8 cellular contexts compared by ENCODE assay signal in the genomic region with DNA sequence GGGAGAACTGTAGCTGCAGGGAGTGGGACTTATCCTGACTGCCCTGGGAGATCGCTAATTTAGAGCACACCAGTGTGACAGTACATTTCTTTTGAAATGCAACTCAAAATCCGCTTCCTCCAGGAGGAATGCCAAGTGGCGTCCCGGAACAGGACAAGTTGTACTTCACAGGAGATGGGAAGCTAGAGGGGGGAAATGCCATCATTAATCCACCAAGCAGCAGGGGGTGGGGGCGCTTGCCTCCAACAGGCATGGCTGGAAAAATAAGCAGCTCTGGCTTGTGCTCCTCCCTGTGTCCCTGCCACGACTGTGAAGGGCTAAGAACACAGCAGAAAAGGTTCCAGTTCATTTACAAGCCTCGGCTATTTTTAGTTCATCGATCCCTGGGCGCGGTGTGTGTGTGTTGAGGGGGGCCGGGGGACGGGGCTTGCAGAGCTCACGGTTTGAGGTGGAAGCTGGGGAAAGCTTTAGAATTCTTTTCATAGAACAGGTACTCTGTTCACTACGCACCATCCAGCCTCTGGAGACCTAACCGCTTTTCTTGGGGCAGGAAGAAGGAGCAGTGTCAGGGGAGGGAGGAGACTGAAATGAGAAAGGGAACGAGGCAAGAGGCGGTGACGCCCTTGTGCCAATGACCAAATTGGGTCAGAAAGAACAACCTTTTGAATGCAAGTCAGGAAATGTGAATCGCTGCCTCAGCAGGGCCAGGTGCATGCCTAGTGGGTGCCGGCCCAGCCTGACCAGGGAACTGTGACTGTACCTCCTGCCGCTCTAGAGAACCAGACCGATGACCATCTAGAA. TPM values are rescaled to one million over a fixed set of nuclear protein-coding genes. Genes with fewer than 3 reads are reported as not detected.
DNase-seq lines count a peak whose midpoint lies in the region; ATAC-seq and TF ChIP-seq lines count a peak whose summit lies in the region.

No MANE protein-coding gene starts in this region.

- POLR2A ChIA-PET in BJ (lab: Charles Lee), result no interaction called here
- POLR2A ChIA-PET in activated CD4-positive, alpha-beta memory T cell treated with anti-CD3 and anti-CD28 coated beads, Interleukin-2, amount 10 ng/mL, durations not matched to agents 7 days and 5 days (lab: Charles Lee), result no interaction called here

- ATAC-seq in GM19452 (IDR thresholded peaks at IDR 0.05; ENCODE audit: unreplicated experiment), result peak; percentile 77
- ATAC-seq in GM21381 (IDR thresholded peaks at IDR 0.05; ENCODE audit: unreplicated experiment), result no peak
- ATAC-seq in HG02610 (IDR thresholded peaks at IDR 0.05; ENCODE audit: unreplicated experiment), result no peak

- no peaks in the 10 kb centered on the region for H3K9me3 Mint-ChIP-seq in activated CD4-positive, alpha-beta memory T cell treated with anti-CD3 and anti-CD28 coated beads, Interleukin-2, amount 10 ng/mL, durations not matched to agents 7 days and 5 days
- H3K9me3 Mint-ChIP-seq in nephron progenitor cell, result no peaks in the 10 kb centered on the region

- H3K4me3 Mint-ChIP-seq in activated CD4-positive, alpha-beta memory T cell treated with anti-CD3 and anti-CD28 coated beads, Interleukin-2, amount 10 ng/mL, durations not matched to agents 7 days and 5 days, result peak overlapping the region; percentile 49
- peak overlapping the region; percentile 81 for H3K4me3 Mint-ChIP-seq in nephron progenitor cell

- H3K36me3 Mint-ChIP-seq in activated CD4-positive, alpha-beta memory T cell treated with anti-CD3 and anti-CD28 coated beads, Interleukin-2, amount 10 ng/mL, durations not matched to agents 7 days and 5 days (ENCODE audit: low read depth), result no peaks in the 10 kb centered on the region
- H3K36me3 Mint-ChIP-seq in nephron progenitor cell (ENCODE audit: low read depth), result no peaks in the 10 kb centered on the region

- H3K27ac Mint-ChIP-seq in activated CD4-positive, alpha-beta memory T cell treated with anti-CD3 and anti-CD28 coated beads, Interleukin-2, amount 10 ng/mL, durations not matched to agents 7 days and 5 days, result peak overlapping the region; percentile 2
- peak overlapping the region; percentile 20 for H3K27ac Mint-ChIP-seq in nephron progenitor cell

- TF ChIP-seq CTCF in BJ (IDR thresholded peaks at IDR 0.05; ENCODE audit: insufficient read depth, low read depth, low read length) (no peak), fibroblast of the aortic adventitia (IDR thresholded peaks at IDR 0.05; ENCODE audit: insufficient read depth, low read length) (no peak), nephron progenitor cell (IDR thresholded peaks at IDR 0.05) (no peak)

- no peaks in the 10 kb centered on the region for H3K36me3 ChIP-seq in BJ (ENCODE audit: control insufficient read depth, insufficient read depth, low read length)

- peaks cover 3% of the 10 kb centered on the region for H3K27me3 Mint-ChIP-seq in activated CD4-positive, alpha-beta memory T cell treated with anti-CD3 and anti-CD28 coated beads, Interleukin-2, amount 10 ng/mL, durations not matched to agents 7 days and 5 days
- peaks cover 43% of the 10 kb centered on the region for H3K27me3 Mint-ChIP-seq in nephron progenitor cell (ENCODE audit: low read depth, poor library complexity)

- peak overlapping the region; percentile 10; the same call in 1 of the 2 replicates for H3K4me3 ChIP-seq in BJ (ENCODE audit: low read depth, low read length)
- H3K4me3 ChIP-seq in fibroblast of the aortic adventitia (ENCODE audit: low read depth, low read length), result peak overlapping the region; percentile 28

- CTCF ChIA-PET in BJ (lab: Yijun Ruan, JAX), result interaction anchor here (0.5 to 1.0 kb wide), 2 partner anchors 9 to 540 kb away, joined by 3 read pairs; no protein-coding TSS in a partner anchor
- CTCF ChIA-PET in activated CD4-positive, alpha-beta memory T cell treated with anti-CD3 and anti-CD28 coated beads, Interleukin-2, amount 10 ng/mL, durations not matched to agents 7 days and 5 days (lab: Charles Lee), result interaction anchor here (0.6 kb wide), 1 partner anchor 66 kb away, joined by 3 read pairs; no protein-coding TSS in a partner anchor

- peaks cover 9% of the 10 kb centered on the region for H3K27me3 ChIP-seq in BJ (ENCODE audit: control insufficient read depth, insufficient read depth, low read length)

- DNase-seq in BJ (ENCODE audit: low read depth) (no peak), NAMALWA (ENCODE audit: low spot score) (peak; percentile 13), fibroblast of the aortic adventitia (ENCODE audit: low read depth) (peak; percentile 2), nephron progenitor cell (peak; percentile 48)
- peak; percentile 42 for DNase-seq in activated CD4-positive, alpha-beta memory T cell treated with anti-CD3 and anti-CD28 coated beads, Interleukin-2, amount 10 ng/mL, durations not matched to agents 7 days and 5 days

- H3K4me1 Mint-ChIP-seq in activated CD4-positive, alpha-beta memory T cell treated with anti-CD3 and anti-CD28 coated beads, Interleukin-2, amount 10 ng/mL, durations not matched to agents 7 days and 5 days, result peaks cover 29% of the 10 kb centered on the region
- peaks cover 32% of the 10 kb centered on the region for H3K4me1 Mint-ChIP-seq in nephron progenitor cell

RNA-seq across cellular contexts. Expression of a gene that starts 51.8 kb away (rescaled TPM):
- not detected in 2 replicates for polyA plus RNA-seq in BJ (2011; rRNA removed)
- polyA minus RNA-seq in BJ (2011; rRNA and poly(A)+ RNA removed), result not detected in 2 replicates
- total RNA-seq in activated CD4-positive, alpha-beta memory T cell treated with anti-CD3 and anti-CD28 coated beads, Interleukin-2, amount 10 ng/mL, durations not matched to agents 7 days and 5 days, result under 1 TPM; 0.13 to 0.58 TPM
- total RNA-seq in fibroblast of the aortic adventitia (ENCODE audit: low replicate concordance), result 0.08 and 0.27 TPM in 2 replicates
